In the genomic region with DNA sequence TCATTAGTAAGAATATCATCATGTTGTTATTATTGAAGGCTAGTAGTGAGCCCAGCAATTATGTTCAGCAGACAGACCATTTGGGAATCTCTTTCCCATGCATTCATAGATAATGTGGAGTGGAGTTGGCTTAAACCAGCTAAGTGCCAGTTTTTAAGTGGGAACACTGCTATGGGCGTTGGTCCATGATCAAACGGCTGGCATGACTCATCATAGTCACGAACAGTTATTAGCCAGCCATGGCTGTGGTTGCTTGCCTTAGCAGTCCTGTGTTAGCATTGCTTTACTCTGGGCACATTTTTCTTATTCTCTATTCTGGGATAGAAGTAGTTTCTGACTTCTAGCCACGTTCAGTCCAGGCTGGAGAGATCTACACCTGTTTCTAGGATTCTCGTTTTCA, we compare ENCODE assay signal across 12 cellular contexts. TPM values are rescaled to one million over a fixed set of nuclear protein-coding genes. Genes with fewer than 3 reads are reported as not detected.
DNase-seq lines count a peak whose midpoint lies in the region; ATAC-seq and TF ChIP-seq lines count a peak whose summit lies in the region.
"Had no signal": no experiment of that assay in that cellular context is flagged by ENCODE, and none has a peak within 500 bp of the region (broad histone marks: within the 10 kb centered on the region; RNA-seq: fewer than 3 reads in every experiment).

No MANE protein-coding gene starts in this region.

- no peaks in the 10 kb centered on the region for H4K20me1 ChIP-seq in hepatocyte (ENCODE audit: insufficient read depth, poor library complexity, severe bottlenecking)

- H3K4me1 ChIP-seq in hepatocyte (ENCODE audit: insufficient read depth): no peaks in the 10 kb centered on the region

- H2AFZ ChIP-seq in hepatocyte: no peak overlapping the region

- no peaks in the 10 kb centered on the region for H3K36me3 ChIP-seq in hepatocyte (replicated peaks; ENCODE audit: insufficient read depth, low read depth)

- ATAC-seq in left ventricle myocardium superior: peak; percentile 87

- H3K79me2 ChIP-seq in hepatocyte: no peaks in the 10 kb centered on the region

- H3K4me3 ChIP-seq in AG09309 (ENCODE audit: control insufficient read depth, low read depth, low read length) (no peak overlapping the region), hepatocyte (no peak overlapping the region)
- H3K4me3 ChIP-seq: tibial nerve had no signal

- H3K9me2 ChIP-seq in hepatocyte (replicated peaks; ENCODE audit: insufficient read depth): no peaks in the 10 kb centered on the region

- intact Hi-C loops in left ventricle myocardium superior (cut with micrococcal nuclease): no loop called here

- no peak overlapping the region for H3K4me2 ChIP-seq in hepatocyte

- H3K9me3 ChIP-seq in hepatocyte (ENCODE audit: low read depth): no peaks in the 10 kb centered on the region
- H3K9me3 ChIP-seq: tibial nerve had no signal

- H3K27ac ChIP-seq in hepatocyte: no peak overlapping the region
- H3K27ac ChIP-seq: tibial nerve had no signal

- in situ Hi-C loops in G401 (cut with HindIII; ENCODE audit: low sequenced_read_pairs): no loop called here

- TF ChIP-seq CTCF in AG09309 (IDR thresholded peaks at IDR 0.05; ENCODE audit: control insufficient read depth, insufficient read depth, low read depth, low read length, missing control alignments) (no peak), hepatocyte (IDR thresholded peaks at IDR 0.05; ENCODE audit: poor library complexity) (no peak)

- no peaks in the 10 kb centered on the region for H3K27me3 ChIP-seq in hepatocyte
- H3K27me3 ChIP-seq: tibial nerve had no signal

- WGBS in hepatocyte (ENCODE audit: low lambda C conversion rate, missing lambda C conversion rate): 88% methylated on average over 5 of the region's 5 CpGs

- DNase-seq in AG09309 (ENCODE audit: low read depth) (peak; percentile 82), HS-5 (ENCODE audit: low read depth) (peak; percentile 76), amniotic stem cell (lab: John Stamatoyannopoulos, UW) (peak; percentile 51), left ventricle myocardium superior (no peak), NCI-H2081 treated with DMSO at 0.1 percent for 48 hours (lab: John Stamatoyannopoulos, UW) (no peak), G401 (ENCODE audit: low spot score) (no peak), hepatocyte (ENCODE audit: low spot score) (no peak), NCI-H2171 treated with DMSO at 0.1 percent for 48 hours (lab: John Stamatoyannopoulos, UW) (no peak)
- DNase-seq: activated gamma-delta T cell treated with Interleukin-2 at 50 U/mL for 16 hours, NCI-H524 had no signal

RNA-seq across cellular contexts. Expression of gene EIF4E2, which starts 17.7 kb away (rescaled TPM):
- total RNA-seq in left ventricle myocardium superior (40.7 TPM), hepatocyte (76.9 and 97.3 TPM in 2 replicates)
- 117 and 140 TPM in 2 replicates for total RNA-seq in G401 (2014; rRNA removed; shearing (Covaris generic))
- 122 and 124 TPM in 2 replicates for polyA plus RNA-seq in hepatocyte

RNA-seq across cellular contexts. Expression of gene TIGD1, which starts 17.8 kb away (rescaled TPM):
- 1.7 TPM for total RNA-seq in left ventricle myocardium superior
- 5.2 and 7.4 TPM in 2 replicates for total RNA-seq in G401 (2014; rRNA removed; shearing (Covaris generic))
- 8.7 and 9.1 TPM in 2 replicates for total RNA-seq in hepatocyte
- 6.2 TPM in 2 replicates for polyA plus RNA-seq in hepatocyte

RNA-seq across cellular contexts. Expression of gene CHRNG, which starts 28.7 kb away (rescaled TPM):
- total RNA-seq in left ventricle myocardium superior (not detected), hepatocyte (not detected in 2 replicates)
- not detected in 2 replicates for total RNA-seq in G401 (2014; rRNA removed; shearing (Covaris generic))
- not detected in 2 replicates for polyA plus RNA-seq in hepatocyte
- total RNA-seq: frontal cortex, tibial nerve had no signal

RNA-seq across cellular contexts. Expression of gene CHRND, which starts 42.2 kb away (rescaled TPM):
- total RNA-seq in left ventricle myocardium superior (not detected), hepatocyte (not detected in 2 replicates)
- not detected in 2 replicates for total RNA-seq in G401 (2014; rRNA removed; shearing (Covaris generic))
- polyA plus RNA-seq in hepatocyte: not detected in 2 replicates
- total RNA-seq: frontal cortex, tibial nerve had no signal

RNA-seq across cellular contexts. Expression of gene PRSS56, which starts 48.0 kb away (rescaled TPM):
- total RNA-seq in left ventricle myocardium superior (0.15 TPM), hepatocyte (not detected in 2 replicates)
- not detected in 2 replicates for total RNA-seq in G401 (2014; rRNA removed; shearing (Covaris generic))
- polyA plus RNA-seq in hepatocyte: not detected in 2 replicates
- total RNA-seq: tibial nerve had no signal

Comparison
In these comparisons a context has a peak if more than half of its experiments do, and no peak if none do; other contexts are left out.
1. DNase-seq: peak in AG09309 (single experiment), HS-5 (single experiment) and amniotic stem cell (single experiment); none in left ventricle myocardium superior (single experiment), NCI-H2081 treated with DMSO at 0.1 percent for 48 hours (single experiment), G401 (single experiment), hepatocyte (single experiment) and NCI-H2171 treated with DMSO at 0.1 percent for 48 hours (single experiment).